Comparison of ENCODE assay signal across 9 cellular contexts in the genomic region with DNA sequence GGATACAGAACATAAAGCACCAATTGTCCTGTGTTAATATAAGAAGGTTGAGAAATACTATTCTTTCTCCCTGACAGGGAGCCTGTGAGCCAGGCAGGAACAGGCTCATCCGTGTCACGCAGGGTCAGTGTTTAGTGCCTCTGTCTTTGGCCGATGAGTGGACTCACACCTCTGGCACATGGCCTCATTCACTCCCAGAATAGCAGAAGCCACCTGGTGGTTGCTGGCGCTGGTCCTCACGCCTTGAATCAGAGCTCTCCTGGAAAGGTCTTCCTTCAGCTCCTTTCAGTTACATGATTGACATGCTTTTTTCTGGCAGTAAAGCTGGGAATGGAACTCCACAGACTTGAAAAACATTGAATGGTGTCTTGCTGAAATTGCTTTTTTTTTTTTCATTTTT. TPM values are rescaled to one million over a fixed set of nuclear protein-coding genes. Genes with fewer than 3 reads are reported as not detected.
DNase-seq lines count a peak whose midpoint lies in the region; TF ChIP-seq lines count a peak whose summit lies in the region.
"Had no signal": no experiment of that assay in that cellular context is flagged by ENCODE, and none has a peak within 500 bp of the region (broad histone marks: within the 10 kb centered on the region; RNA-seq: fewer than 3 reads in every experiment).

No MANE protein-coding gene starts in this region.

- intact Hi-C loops in adrenal gland (cut with DNase I), result no loop called here

- TF ChIP-seq CTCF in BE2C (IDR thresholded peaks at IDR 0.05; ENCODE audit: low read depth, low read length) (peak; percentile 41), adrenal gland (IDR thresholded peaks at IDR 0.05) (peak in 4 of 6 experiments; percentile 22 to 41 (median 26))

- no peak overlapping the region for H3K27ac ChIP-seq in adrenal gland

- H3K9me3 ChIP-seq in BE2C (no peaks in the 10 kb centered on the region), adrenal gland (replicated peaks in 1 of 3) (no peaks in the 10 kb centered on the region)

- no peak for TF ChIP-seq POLR2A in adrenal gland (IDR thresholded peaks at IDR 0.05)

- 24 to 55% (median 44%) methylated on average over 5 of the region's 5 CpGs for WGBS in adrenal gland, 4 donors

- H3K4me1 ChIP-seq in BE2C (no peaks in the 10 kb centered on the region), adrenal gland (replicated peaks in 1 of 2) (no peaks in the 10 kb centered on the region)

- DNase-seq in BE2C, result no peak
- DNase-seq in HuH-7 (ENCODE audit: low spot score), result peak; percentile 37
- DNase-seq in adrenal gland, result peak in 6 of 7 donors; percentile 12 to 78 (median 34)
- DNase-seq in islet precursor cell, result peak; percentile 75
- DNase-seq in NCI-H2171 treated with DMSO at 0.1 percent for 48 hours (lab: John Stamatoyannopoulos, UW), result no peak
- DNase-seq in activated effector memory CD4-positive, alpha-beta T cell treated with Interleukin-2 at 50 U/mL for 16 hours, result no peak
- no peak for DNase-seq in hepatic stellate cell (ENCODE audit: low spot score)
- DNase-seq in GM19238 (ENCODE audit: insufficient read length, low spot score), result no peak

- H3K27me3 ChIP-seq in BE2C (0 out of 2 replicates have a peak, but pooled peaks cover 4% of the 10 kb centered on the region), adrenal gland (no peaks in the 10 kb centered on the region)

- H3K4me3 ChIP-seq in BE2C (ENCODE audit: low read depth, low read length) (no peak overlapping the region), adrenal gland (no peak overlapping the region)

- no peaks in the 10 kb centered on the region for H3K36me3 ChIP-seq in BE2C
- no peaks in the 10 kb centered on the region for H3K36me3 ChIP-seq in adrenal gland (replicated peaks in 1 of 2)

RNA-seq across cellular contexts. Expression of gene SIAH3, which starts 28.1 kb away (rescaled TPM):
- polyA plus RNA-seq in BE2C (2012; ENCODE audit: insufficient read depth, insufficient read length, low read depth), result 0.06 TPM
- under 1 TPM; 0.12 to 0.64 (median 0.24) TPM for total RNA-seq in adrenal gland
- under 1 TPM; 0.03 to 0.38 (median 0.16) TPM for polyA plus RNA-seq in adrenal gland
- polyA plus RNA-seq: urinary bladder had no signal

Comparison
In these comparisons a context has a peak if more than half of its experiments do, and no peak if none do; other contexts are left out.
1. DNase-seq: peak in HuH-7 (single experiment), adrenal gland (6 of 7) and islet precursor cell (single experiment); none in BE2C (single experiment), NCI-H2171 treated with DMSO at 0.1 percent for 48 hours (single experiment), activated effector memory CD4-positive, alpha-beta T cell treated with Interleukin-2 at 50 U/mL for 16 hours (single experiment), hepatic stellate cell (single experiment) and GM19238 (single experiment).